1 cellular context compared by ENCODE assay signal in the genomic region with DNA sequence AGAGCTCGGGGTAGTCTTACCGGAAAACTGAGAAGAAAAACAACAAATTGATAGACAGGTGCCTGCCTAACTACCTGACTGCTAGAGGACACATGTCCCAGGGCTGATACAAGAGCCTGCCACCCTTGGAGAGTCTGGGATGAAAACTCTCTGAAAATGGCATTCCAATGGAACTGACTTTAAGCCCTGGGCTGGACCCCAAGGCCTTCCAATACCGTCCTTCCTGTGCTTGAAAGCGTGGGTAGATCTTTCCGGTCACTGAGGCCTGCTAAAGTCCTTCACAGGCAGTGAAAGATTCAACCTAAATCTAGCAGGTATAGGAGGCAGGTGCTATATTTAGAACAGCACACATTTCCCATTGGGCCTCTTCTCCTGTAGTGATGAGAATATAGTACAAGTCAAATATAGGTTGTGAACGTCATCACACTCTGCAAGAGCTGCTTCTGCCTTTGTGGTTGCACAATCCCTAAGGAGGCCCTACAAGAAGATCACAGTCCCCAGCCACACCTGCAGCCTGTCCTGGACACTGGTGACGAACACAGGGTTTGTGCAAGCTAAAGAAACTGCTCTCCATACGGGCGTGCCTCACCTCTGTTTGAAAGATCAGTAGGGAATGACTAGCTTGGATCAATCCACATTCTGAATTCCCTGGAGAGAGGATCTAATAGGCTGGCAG.
TF ChIP-seq lines count a peak whose summit lies in the region.

No MANE protein-coding gene starts in this region.

TF ChIP-seq in A549, 52 proteins besides CTCF, POLR2A, EP300 and RAD21 (continued from another document):
- TF ChIP-seq, protein P1, sequence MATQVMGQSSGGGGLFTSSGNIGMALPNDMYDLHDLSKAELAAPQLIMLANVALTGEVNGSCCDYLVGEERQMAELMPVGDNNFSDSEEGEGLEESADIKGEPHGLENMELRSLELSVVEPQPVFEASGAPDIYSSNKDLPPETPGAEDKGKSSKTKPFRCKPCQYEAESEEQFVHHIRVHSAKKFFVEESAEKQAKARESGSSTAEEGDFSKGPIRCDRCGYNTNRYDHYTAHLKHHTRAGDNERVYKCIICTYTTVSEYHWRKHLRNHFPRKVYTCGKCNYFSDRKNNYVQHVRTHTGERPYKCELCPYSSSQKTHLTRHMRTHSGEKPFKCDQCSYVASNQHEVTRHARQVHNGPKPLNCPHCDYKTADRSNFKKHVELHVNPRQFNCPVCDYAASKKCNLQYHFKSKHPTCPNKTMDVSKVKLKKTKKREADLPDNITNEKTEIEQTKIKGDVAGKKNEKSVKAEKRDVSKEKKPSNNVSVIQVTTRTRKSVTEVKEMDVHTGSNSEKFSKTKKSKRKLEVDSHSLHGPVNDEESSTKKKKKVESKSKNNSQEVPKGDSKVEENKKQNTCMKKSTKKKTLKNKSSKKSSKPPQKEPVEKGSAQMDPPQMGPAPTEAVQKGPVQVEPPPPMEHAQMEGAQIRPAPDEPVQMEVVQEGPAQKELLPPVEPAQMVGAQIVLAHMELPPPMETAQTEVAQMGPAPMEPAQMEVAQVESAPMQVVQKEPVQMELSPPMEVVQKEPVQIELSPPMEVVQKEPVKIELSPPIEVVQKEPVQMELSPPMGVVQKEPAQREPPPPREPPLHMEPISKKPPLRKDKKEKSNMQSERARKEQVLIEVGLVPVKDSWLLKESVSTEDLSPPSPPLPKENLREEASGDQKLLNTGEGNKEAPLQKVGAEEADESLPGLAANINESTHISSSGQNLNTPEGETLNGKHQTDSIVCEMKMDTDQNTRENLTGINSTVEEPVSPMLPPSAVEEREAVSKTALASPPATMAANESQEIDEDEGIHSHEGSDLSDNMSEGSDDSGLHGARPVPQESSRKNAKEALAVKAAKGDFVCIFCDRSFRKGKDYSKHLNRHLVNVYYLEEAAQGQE (IDR thresholded peaks at IDR 0.05) = no peak
- TF ChIP-seq EHF (CRISPR knock-in tag; IDR thresholded peaks at IDR 0.05) (no peak), RNF2 (IDR thresholded peaks at IDR 0.05; ENCODE audit: borderline replicate concordance, low read depth) (no peak), NFE2L2 (conservative IDR thresholded peaks at IDR 0.05; ENCODE audit: low read length) (no peak), CBX8 (IDR thresholded peaks at IDR 0.05) (no peak), HDAC2 (IDR thresholded peaks at IDR 0.05) (no peak), EHMT2 (IDR thresholded peaks at IDR 0.05; ENCODE audit: low read depth) (no peak), MAFK (IDR thresholded peaks at IDR 0.05; ENCODE audit: partially characterized antibody) (no peak), JUN (IDR thresholded peaks at IDR 0.05) (no peak; a peak in 1 of 5 replicates), FOSL2 (IDR thresholded peaks at IDR 0.05) (no peak; the same call in 1 of the 2 replicates), FOSL2 (CRISPR knock-in tag; IDR thresholded peaks at IDR 0.05) (0 out of 2 replicates have a peak, but pooled peaks have one; percentile 14), RCOR1 (IDR thresholded peaks at IDR 0.05; ENCODE audit: low read depth, low read length) (no peak), MAZ (IDR thresholded peaks at IDR 0.05; ENCODE audit: borderline replicate concordance, low read depth, low read length) (no peak), RFX5 (IDR thresholded peaks at IDR 0.05) (peak; percentile 64; the same call in 1 of the 2 replicates), PHF8 (IDR thresholded peaks at IDR 0.05; ENCODE audit: borderline replicate concordance, low read depth) (no peak), KDM1A (IDR thresholded peaks at IDR 0.05; ENCODE audit: low read depth) (no peak), TP53 (CRISPR knock-in tag; IDR thresholded peaks at IDR 0.05) (no peak), ZSCAN20 (CRISPR knock-in tag; IDR thresholded peaks at IDR 0.05) (0 out of 2 replicates have a peak, but pooled peaks have one; percentile 47), JUNB (IDR thresholded peaks at IDR 0.05) (no peak), KDM5A (IDR thresholded peaks at IDR 0.05) (no peak), GATA3 (IDR thresholded peaks at IDR 0.05; ENCODE audit: borderline replicate concordance) (peak; percentile 58; the same call in 1 of the 2 replicates), TFCP2L1 (CRISPR knock-in tag; IDR thresholded peaks at IDR 0.05) (no peak), RARB (CRISPR knock-in tag; IDR thresholded peaks at IDR 0.05) (no peak), NR3C1 (IDR thresholded peaks at IDR 0.05) (no peak), HOXB13 (CRISPR knock-in tag; IDR thresholded peaks at IDR 0.05; ENCODE audit: low read depth) (no peak), BHLHE40 (IDR thresholded peaks at IDR 0.05; ENCODE audit: low read depth, low read length) (no peak)
- TF ChIP-seq, protein P2, sequence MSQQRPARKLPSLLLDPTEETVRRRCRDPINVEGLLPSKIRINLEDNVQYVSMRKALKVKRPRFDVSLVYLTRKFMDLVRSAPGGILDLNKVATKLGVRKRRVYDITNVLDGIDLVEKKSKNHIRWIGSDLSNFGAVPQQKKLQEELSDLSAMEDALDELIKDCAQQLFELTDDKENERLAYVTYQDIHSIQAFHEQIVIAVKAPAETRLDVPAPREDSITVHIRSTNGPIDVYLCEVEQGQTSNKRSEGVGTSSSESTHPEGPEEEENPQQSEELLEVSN (IDR thresholded peaks at IDR 0.05; ENCODE audit: borderline replicate concordance, low read depth) = no peak; the same call in 1 of the 2 replicates
- TF ChIP-seq, protein P3, sequence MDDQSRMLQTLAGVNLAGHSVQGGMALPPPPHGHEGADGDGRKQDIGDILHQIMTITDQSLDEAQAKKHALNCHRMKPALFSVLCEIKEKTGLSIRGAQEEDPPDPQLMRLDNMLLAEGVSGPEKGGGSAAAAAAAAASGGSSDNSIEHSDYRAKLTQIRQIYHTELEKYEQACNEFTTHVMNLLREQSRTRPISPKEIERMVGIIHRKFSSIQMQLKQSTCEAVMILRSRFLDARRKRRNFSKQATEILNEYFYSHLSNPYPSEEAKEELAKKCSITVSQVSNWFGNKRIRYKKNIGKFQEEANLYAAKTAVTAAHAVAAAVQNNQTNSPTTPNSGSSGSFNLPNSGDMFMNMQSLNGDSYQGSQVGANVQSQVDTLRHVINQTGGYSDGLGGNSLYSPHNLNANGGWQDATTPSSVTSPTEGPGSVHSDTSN (IDR thresholded peaks at IDR 0.05) = 0 out of 2 replicates have a peak, but pooled peaks have one; percentile 42
- TF ChIP-seq, protein P4, sequence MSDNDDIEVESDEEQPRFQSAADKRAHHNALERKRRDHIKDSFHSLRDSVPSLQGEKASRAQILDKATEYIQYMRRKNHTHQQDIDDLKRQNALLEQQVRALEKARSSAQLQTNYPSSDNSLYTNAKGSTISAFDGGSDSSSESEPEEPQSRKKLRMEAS (IDR thresholded peaks at IDR 0.05) = no peak
- TF ChIP-seq, protein P5, sequence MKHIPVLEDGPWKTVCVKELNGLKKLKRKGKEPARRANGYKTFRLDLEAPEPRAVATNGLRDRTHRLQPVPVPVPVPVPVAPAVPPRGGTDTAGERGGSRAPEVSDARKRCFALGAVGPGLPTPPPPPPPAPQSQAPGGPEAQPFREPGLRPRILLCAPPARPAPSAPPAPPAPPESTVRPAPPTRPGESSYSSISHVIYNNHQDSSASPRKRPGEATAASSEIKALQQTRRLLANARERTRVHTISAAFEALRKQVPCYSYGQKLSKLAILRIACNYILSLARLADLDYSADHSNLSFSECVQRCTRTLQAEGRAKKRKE (CRISPR knock-in tag; IDR thresholded peaks at IDR 0.05; ENCODE audit: low read depth) = no peak
- TF ChIP-seq, protein P6, sequence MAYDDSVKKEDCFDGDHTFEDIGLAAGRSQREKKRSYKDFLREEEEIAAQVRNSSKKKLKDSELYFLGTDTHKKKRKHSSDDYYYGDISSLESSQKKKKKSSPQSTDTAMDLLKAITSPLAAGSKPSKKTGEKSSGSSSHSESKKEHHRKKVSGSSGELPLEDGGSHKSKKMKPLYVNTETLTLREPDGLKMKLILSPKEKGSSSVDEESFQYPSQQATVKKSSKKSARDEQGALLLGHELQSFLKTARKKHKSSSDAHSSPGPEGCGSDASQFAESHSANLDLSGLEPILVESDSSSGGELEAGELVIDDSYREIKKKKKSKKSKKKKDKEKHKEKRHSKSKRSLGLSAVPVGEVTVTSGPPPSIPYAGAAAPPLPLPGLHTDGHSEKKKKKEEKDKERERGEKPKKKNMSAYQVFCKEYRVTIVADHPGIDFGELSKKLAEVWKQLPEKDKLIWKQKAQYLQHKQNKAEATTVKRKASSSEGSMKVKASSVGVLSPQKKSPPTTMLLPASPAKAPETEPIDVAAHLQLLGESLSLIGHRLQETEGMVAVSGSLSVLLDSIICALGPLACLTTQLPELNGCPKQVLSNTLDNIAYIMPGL (CRISPR knock-in tag; IDR thresholded peaks at IDR 0.05; ENCODE audit: borderline replicate concordance) = no peak
- TF ChIP-seq, protein P7, sequence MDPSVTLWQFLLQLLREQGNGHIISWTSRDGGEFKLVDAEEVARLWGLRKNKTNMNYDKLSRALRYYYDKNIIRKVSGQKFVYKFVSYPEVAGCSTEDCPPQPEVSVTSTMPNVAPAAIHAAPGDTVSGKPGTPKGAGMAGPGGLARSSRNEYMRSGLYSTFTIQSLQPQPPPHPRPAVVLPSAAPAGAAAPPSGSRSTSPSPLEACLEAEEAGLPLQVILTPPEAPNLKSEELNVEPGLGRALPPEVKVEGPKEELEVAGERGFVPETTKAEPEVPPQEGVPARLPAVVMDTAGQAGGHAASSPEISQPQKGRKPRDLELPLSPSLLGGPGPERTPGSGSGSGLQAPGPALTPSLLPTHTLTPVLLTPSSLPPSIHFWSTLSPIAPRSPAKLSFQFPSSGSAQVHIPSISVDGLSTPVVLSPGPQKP (IDR thresholded peaks at IDR 0.05; ENCODE audit: low read depth, low read length) = no peak
- TF ChIP-seq, protein P8, sequence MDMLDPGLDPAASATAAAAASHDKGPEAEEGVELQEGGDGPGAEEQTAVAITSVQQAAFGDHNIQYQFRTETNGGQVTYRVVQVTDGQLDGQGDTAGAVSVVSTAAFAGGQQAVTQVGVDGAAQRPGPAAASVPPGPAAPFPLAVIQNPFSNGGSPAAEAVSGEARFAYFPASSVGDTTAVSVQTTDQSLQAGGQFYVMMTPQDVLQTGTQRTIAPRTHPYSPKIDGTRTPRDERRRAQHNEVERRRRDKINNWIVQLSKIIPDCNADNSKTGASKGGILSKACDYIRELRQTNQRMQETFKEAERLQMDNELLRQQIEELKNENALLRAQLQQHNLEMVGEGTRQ (IDR thresholded peaks at IDR 0.05) = no peak
- TF ChIP-seq, protein P9, sequence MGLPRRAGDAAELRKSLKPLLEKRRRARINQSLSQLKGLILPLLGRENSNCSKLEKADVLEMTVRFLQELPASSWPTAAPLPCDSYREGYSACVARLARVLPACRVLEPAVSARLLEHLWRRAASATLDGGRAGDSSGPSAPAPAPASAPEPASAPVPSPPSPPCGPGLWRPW (IDR thresholded peaks at IDR 0.05) = peak; percentile 83
TF ChIP-seq in A549: peak in this region for 8.
